Comparison of ENCODE assay signal across 9 cellular contexts in genomic region chr22:46833228-46833627, GRCh38.
DNase-seq lines count a peak whose midpoint lies in the region; ATAC-seq and TF ChIP-seq lines count a peak whose summit lies in the region.
"Had no signal": no experiment of that assay in that cellular context is flagged by ENCODE, and none has a peak within 500 bp of the region (broad histone marks: within the 10 kb centered on the region; RNA-seq: fewer than 3 reads in every experiment).

No MANE protein-coding gene starts in this region.

- 67 to 77% methylated on average over 5 to 6 of the region's 6 CpGs for WGBS in testis, 2 donors

- DNase-seq in DND-41: no peak
- peak; percentile 6 for DNase-seq in KBM-7
- DNase-seq in chondrocyte (ENCODE audit: low spot score): no peak
- no peak for DNase-seq in lower lobe of right lung
- DNase-seq in activated effector memory CD4-positive, alpha-beta T cell treated with Interleukin-2 at 50 U/mL for 16 hours: no peak
- DNase-seq in stimulated activated naive CD4-positive, alpha-beta T cell treated with Interleukin-2 at 50 U/mL for 16 hours (lab: John Stamatoyannopoulos, UW): no peak
- DNase-seq in testis: no peak
- no peak for DNase-seq in GF-D8 (lab: John Stamatoyannopoulos, UW)
- DNase-seq: hippocampal formation had no signal

- ATAC-seq in DND-41 (ENCODE audit: insufficient read depth, low read depth): no peak
- ATAC-seq in lower lobe of right lung: peak; percentile 45 to 68

- peaks cover 28% of the 10 kb centered on the region for H3K9me3 Mint-ChIP-seq in chondrocyte (ENCODE audit: low read depth)

- H3K9me3 ChIP-seq in DND-41 (ENCODE audit: insufficient read depth, low read length, severe bottlenecking): peaks cover 26% of the 10 kb centered on the region
- H3K9me3 ChIP-seq in lower lobe of right lung: peaks cover 5% of the 10 kb centered on the region
- H3K9me3 ChIP-seq in testis: no peaks in the 10 kb centered on the region

- no peak overlapping the region for H3K4me2 ChIP-seq in DND-41 (ENCODE audit: insufficient read depth, low read length)

- H3K9ac ChIP-seq in DND-41 (ENCODE audit: low read depth, low read length): no peak overlapping the region

- H3K27me3 ChIP-seq in DND-41 (ENCODE audit: insufficient read depth, low read length, poor library complexity) (no peaks in the 10 kb centered on the region), lower lobe of right lung (ENCODE audit: low read depth) (no peaks in the 10 kb centered on the region), testis (no peaks in the 10 kb centered on the region)

- H3K4me1 Mint-ChIP-seq in chondrocyte (ENCODE audit: low read depth): peaks cover 34% of the 10 kb centered on the region

- TF ChIP-seq POLR2A in testis (IDR thresholded peaks at IDR 0.05): no peak

- no peak overlapping the region for H3K4me3 ChIP-seq in DND-41 (ENCODE audit: low read depth in 1 of 2, low read length in 2 of 2)
- H3K4me3 ChIP-seq in lower lobe of right lung: no peak overlapping the region
- H3K4me3 ChIP-seq in testis: no peak overlapping the region

- peaks cover 6% of the 10 kb centered on the region; the same call in 1 of the 2 replicates for H4K20me1 ChIP-seq in DND-41 (ENCODE audit: insufficient read depth, low read length)

- H3K79me2 ChIP-seq in DND-41 (ENCODE audit: insufficient read depth, low read length): peaks cover 22% of the 10 kb centered on the region

- intact Hi-C loops in lower lobe of right lung (cut with DNase I): no loop called here
- intact Hi-C loops in testis (cut with DNase I; ENCODE audit: low total_unique reads): no loop called here

- H3K4me1 ChIP-seq in DND-41 (ENCODE audit: insufficient read depth, low read length) (no peaks in the 10 kb centered on the region), lower lobe of right lung (peaks cover 25% of the 10 kb centered on the region), testis (peaks cover 12% of the 10 kb centered on the region)

- H3K27ac ChIP-seq in DND-41 (ENCODE audit: low read length) (no peak overlapping the region), lower lobe of right lung (no peak overlapping the region), testis (no peak overlapping the region)

- H3K36me3 ChIP-seq in DND-41 (ENCODE audit: insufficient read depth, low read length) (peaks cover 37% of the 10 kb centered on the region), lower lobe of right lung (peaks cover 7% of the 10 kb centered on the region), testis (ENCODE audit: low read depth, missing control alignments) (no peaks in the 10 kb centered on the region)

- peak; percentile 8 for TF ChIP-seq CTCF in DND-41 (IDR thresholded peaks at IDR 0.05; ENCODE audit: borderline replicate concordance, extremely low read depth, low read length, poor library complexity, severe bottlenecking)
- TF ChIP-seq CTCF in chondrocyte (IDR thresholded peaks at IDR 0.05): peak; percentile 65
- TF ChIP-seq CTCF in lower lobe of right lung (IDR thresholded peaks at IDR 0.05): no peak
- no peak for TF ChIP-seq CTCF in testis (IDR thresholded peaks at IDR 0.05)

- no peak overlapping the region for H3K4me3 Mint-ChIP-seq in chondrocyte (ENCODE audit: unreplicated experiment)

- H3K27me3 Mint-ChIP-seq in chondrocyte (ENCODE audit: low read depth): no peaks in the 10 kb centered on the region

- in situ Hi-C loops in KBM-7 (cut with MboI; ENCODE audit: low pct_unique_long_range_greater_than_20kb, low sequenced_read_pairs): no loop called here

- H3K36me3 Mint-ChIP-seq in chondrocyte (ENCODE audit: low read depth): peaks cover 18% of the 10 kb centered on the region

- no peak overlapping the region for H2AFZ ChIP-seq in DND-41 (ENCODE audit: low read depth, low read length)

- H3K27ac Mint-ChIP-seq in chondrocyte (ENCODE audit: unreplicated experiment): no peak overlapping the region

Comparison
In these comparisons a context has a peak if more than half of its experiments do, and no peak if none do; other contexts are left out.
1. CTCF ChIP-seq: peak in DND-41 (single experiment) and chondrocyte (single experiment); none in lower lobe of right lung (single experiment) and testis (0 of 3).